23 cellular contexts compared by ENCODE assay signal in genomic region chr11:116136987-116137674, GRCh38.
"Had no signal": no experiment of that assay in that cellular context is flagged by ENCODE, and none has a peak within 500 bp of the region (broad histone marks: within the 10 kb centered on the region; RNA-seq: fewer than 3 reads in every experiment).

No MANE protein-coding gene starts in this region.

- H3K27me3 ChIP-seq: esophagus squamous epithelium, left lung, ovary, right lobe of liver, thyroid gland, upper lobe of left lung, uterus had no signal

- ATAC-seq: gastroesophageal sphincter; left lung; naive thymus-derived CD4-positive, alpha-beta T cell; right lobe of liver; stimulated activated effector memory CD8-positive, alpha-beta T cell treated with anti-CD3 and anti-CD28 coated beads, Interleukin-12 subunit alpha, Interleukin-12 subunit beta, amount 100 ng/mL, for 72 hours; stimulated activated naive CD8-positive, alpha-beta T cell treated with anti-CD3 and anti-CD28 coated beads, Interleukin-15, Interleukin-2, amounts not matched to agents 100 U/mL and 50 U/mL, for 24 hours had no signal

- H3K4me3 ChIP-seq: esophagus squamous epithelium, gastroesophageal sphincter, left lung, lung, ovary, right lobe of liver, suprapubic skin, thyroid gland, upper lobe of left lung, uterus had no signal

- DNase-seq: effector memory CD4-positive, alpha-beta T cell; esophagus squamous epithelium; foreskin fibroblast; glutamatergic neuron; islet precursor cell; left lung; mesenchymal stem cell; naive thymus-derived CD4-positive, alpha-beta T cell; nephron progenitor cell; ovary; right lobe of liver; stimulated activated CD4-positive, alpha-beta T cell treated with anti-CD3 and anti-CD28 coated beads, Interleukin-4, amount 100 ng/mL, for 1 hour; stimulated activated CD8-positive, alpha-beta memory T cell treated with anti-CD3 and anti-CD28 coated beads, Interleukin-4, amount 100 ng/mL, for 48 hours; stimulated activated naive CD8-positive, alpha-beta T cell treated with anti-CD3 and anti-CD28 coated beads, Interleukin-15, Interleukin-2, amounts not matched to agents 100 U/mL and 50 U/mL, for 24 hours; thyroid gland; upper lobe of left lung; uterus had no signal

- H3K9me3 ChIP-seq: esophagus squamous epithelium, gastroesophageal sphincter, left lung, neutrophil, ovary, right lobe of liver, suprapubic skin, thyroid gland, upper lobe of left lung, uterus had no signal

- H3K4me1 ChIP-seq: esophagus squamous epithelium, gastroesophageal sphincter, left lung, right lobe of liver, suprapubic skin, thyroid gland, uterus had no signal

- H3K27ac ChIP-seq: epithelial cell of prostate, esophagus squamous epithelium, gastroesophageal sphincter, left lung, neutrophil, ovary, right lobe of liver, suprapubic skin, thyroid gland, uterus had no signal

- H3K36me3 ChIP-seq: esophagus squamous epithelium, gastroesophageal sphincter, left lung, neutrophil, ovary, right lobe of liver, suprapubic skin, thyroid gland, upper lobe of left lung, uterus had no signal
